In the genomic region with DNA sequence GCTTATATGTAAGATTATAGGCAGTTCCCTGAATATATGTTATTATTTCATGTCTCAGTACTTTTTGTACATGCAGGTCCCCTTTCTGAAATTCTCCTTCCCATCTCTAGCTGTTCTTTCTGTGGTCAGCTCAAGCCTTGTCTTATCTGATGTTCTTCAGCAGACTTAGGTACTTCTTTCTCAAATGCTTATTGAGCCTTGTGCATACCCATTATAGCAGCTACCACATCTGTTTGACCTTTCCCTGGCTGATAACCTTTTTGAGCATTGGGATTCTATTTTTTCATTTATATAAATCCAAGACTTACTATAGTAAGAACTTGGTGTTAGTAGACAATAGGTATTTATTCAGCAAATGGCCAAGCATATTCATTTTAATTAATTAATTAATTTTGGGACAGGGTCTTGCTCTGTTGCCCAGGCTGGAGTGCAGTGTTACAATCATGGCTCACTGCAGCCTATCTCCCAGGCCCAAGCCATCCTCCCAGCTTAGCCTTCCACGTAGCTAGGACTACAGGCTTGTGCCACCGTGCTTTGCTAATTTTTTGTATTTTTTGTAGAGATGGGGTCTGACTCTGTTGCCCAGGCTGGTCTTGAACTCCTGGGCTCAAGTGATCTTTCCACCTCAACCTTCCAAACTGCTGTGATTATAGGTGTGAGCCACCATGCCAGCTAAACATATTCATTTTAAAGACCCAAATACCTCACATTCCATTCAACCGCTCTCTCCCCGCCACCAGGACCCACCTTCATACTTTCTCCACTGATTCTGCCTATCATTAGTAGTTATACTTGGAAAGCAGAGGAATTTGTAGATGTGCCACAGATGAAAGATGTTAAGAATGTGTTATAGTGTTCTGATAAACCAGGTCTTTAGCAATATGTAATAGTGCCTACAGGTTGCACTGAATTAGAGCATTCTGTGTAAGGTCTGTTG, we compare ENCODE assay signal across 1 cellular context.
A peak's percentile ranks its signal among the peaks of the same experiment; 100 is the strongest.
TF ChIP-seq lines count a peak whose summit lies in the region.

No MANE protein-coding gene starts in this region.

TF ChIP-seq in WTC11, 78 proteins besides CTCF, POLR2A, EP300 and RAD21:
- TF ChIP-seq ZNF121 (CRISPR knock-in tag; IDR thresholded peaks at IDR 0.05) = peak; percentile 78
- no peak for TF ChIP-seq ZNF396 (CRISPR knock-in tag; IDR thresholded peaks at IDR 0.05; ENCODE audit: borderline replicate concordance)
